8 cellular contexts compared by ENCODE assay signal in genomic region chr3:188286087-188286513, GRCh38.
A peak's percentile ranks its signal among the peaks of the same experiment; 100 is the strongest.
DNase-seq lines count a peak whose midpoint lies in the region; ATAC-seq, FAIRE-seq and TF ChIP-seq lines count a peak whose summit lies in the region.

No MANE protein-coding gene starts in this region.

- TF ChIP-seq CTCF in RWPE2 (IDR thresholded peaks at IDR 0.05; ENCODE audit: poor library complexity, severe bottlenecking) (no peak), pancreas (IDR thresholded peaks at IDR 0.05) (no peak)

- intact Hi-C loops in pancreas (cut with DNase I) = no loop called here

- ATAC-seq in RWPE2 (ENCODE audit: low read depth) (peak; percentile 98), pancreas (peak in 3 of 4 donors; percentile 31 to 62 (median 56)), GM21423 (IDR thresholded peaks at IDR 0.05; ENCODE audit: unreplicated experiment) (no peak), GM21447 (IDR thresholded peaks at IDR 0.05; ENCODE audit: unreplicated experiment) (no peak)

- H3K27me3 ChIP-seq in RWPE2 (ENCODE audit: insufficient read depth, poor library complexity, severe bottlenecking) (no peaks in the 10 kb centered on the region), pancreas (no peaks in the 10 kb centered on the region)

- H3K27ac ChIP-seq in RWPE2 (ENCODE audit: poor library complexity, severe bottlenecking) = peak overlapping the region; percentile 47
- H3K27ac ChIP-seq in pancreas = no peak overlapping the region

- H3K4me1 ChIP-seq in RWPE2 (ENCODE audit: insufficient read depth, poor library complexity, severe bottlenecking) (peaks cover 12% of the 10 kb centered on the region), pancreas (peaks cover 0 to 26% (median 23%) of the 10 kb centered on the region in 3 donors)

- 56 to 58% methylated on average over 3 of the region's 3 CpGs for WGBS in pancreas, 2 donors

- FAIRE-seq in pancreas (lab: Jason Lieb, UNC) = no peak

- H3K36me3 ChIP-seq in RWPE2 (ENCODE audit: low read depth) (no peaks in the 10 kb centered on the region), pancreas (no peaks in the 10 kb centered on the region)

- H3K9me3 ChIP-seq in RWPE2 (ENCODE audit: severe bottlenecking) = no peaks in the 10 kb centered on the region
- H3K9me3 ChIP-seq in pancreas = no peaks in the 10 kb centered on the region

- H3K4me3 ChIP-seq in RWPE2 (ENCODE audit: severe bottlenecking) (no peak overlapping the region), pancreas (no peak overlapping the region)

- DNase-seq in CD1c-positive myeloid dendritic cell (ENCODE audit: extremely low spot score) (peak; percentile 89), RWPE2 (ENCODE audit: low spot score) (no peak), fibroblast of gingiva (ENCODE audit: low read depth) (peak; percentile 97), pancreas (peak in 1 of 6 donors; percentile 22), Kasumi-1 (lab: John Stamatoyannopoulos, UW) (no peak)
- DNase-seq in stimulated activated CD4-positive, alpha-beta T cell treated with anti-CD3 and anti-CD28 coated beads, Interleukin-4, amount 100 ng/mL, for 4 hours = no peak

Comparison
In these comparisons a context has a peak if more than half of its experiments do, and no peak if none do; other contexts are left out.
1. DNase-seq: peak in CD1c-positive myeloid dendritic cell (single experiment) and fibroblast of gingiva (single experiment); none in RWPE2 (single experiment), Kasumi-1 (0 of 2) and stimulated activated CD4-positive, alpha-beta T cell treated with anti-CD3 and anti-CD28 coated beads, Interleukin-4, amount 100 ng/mL, for 4 hours (0 of 2).
2. ATAC-seq: peak in RWPE2 (single experiment) and pancreas (3 of 4); none in GM21423 (single experiment) and GM21447 (single experiment).